ENCODE assay signal across 8 cellular contexts in the genomic region with DNA sequence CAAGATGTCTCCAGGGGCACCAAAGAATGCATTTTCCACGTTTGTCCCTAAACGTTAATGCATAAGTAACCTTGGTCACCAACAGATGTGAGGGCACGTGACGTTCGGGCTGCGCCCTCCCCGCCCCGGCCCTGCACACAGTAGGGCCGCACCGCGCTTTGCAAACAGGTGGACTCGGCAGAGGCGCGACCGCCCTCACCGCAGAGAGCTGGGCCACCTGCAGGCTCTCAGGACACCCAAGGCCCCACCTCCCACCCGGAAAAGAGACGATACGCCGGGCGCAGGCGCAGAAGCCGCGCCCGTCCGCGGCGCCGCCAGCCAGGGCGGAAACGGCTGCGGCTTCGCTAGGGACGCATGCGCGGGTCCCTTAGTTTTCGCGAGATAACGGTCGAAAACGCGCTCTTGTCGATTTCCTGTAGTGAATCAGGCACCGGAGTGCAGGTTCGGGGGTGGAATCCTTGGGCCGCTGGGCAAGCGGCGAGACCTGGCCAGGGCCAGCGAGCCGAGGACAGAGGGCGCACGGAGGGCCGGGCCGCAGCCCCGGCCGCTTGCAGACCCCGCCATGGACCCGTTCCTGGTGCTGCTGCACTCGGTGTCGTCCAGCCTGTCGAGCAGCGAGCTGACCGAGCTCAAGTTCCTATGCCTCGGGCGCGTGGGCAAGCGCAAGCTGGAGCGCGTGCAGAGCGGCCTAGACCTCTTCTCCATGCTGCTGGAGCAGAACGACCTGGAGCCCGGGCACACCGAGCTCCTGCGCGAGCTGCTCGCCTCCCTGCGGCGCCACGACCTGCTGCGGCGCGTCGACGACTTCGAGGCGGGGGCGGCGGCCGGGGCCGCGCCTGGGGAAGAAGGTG. TPM values are rescaled to one million over a fixed set of nuclear protein-coding genes. Genes with fewer than 3 reads are reported as not detected.
DNase-seq lines count a peak whose midpoint lies in the region; ATAC-seq and TF ChIP-seq lines count a peak whose summit lies in the region.

A gene with protein sequence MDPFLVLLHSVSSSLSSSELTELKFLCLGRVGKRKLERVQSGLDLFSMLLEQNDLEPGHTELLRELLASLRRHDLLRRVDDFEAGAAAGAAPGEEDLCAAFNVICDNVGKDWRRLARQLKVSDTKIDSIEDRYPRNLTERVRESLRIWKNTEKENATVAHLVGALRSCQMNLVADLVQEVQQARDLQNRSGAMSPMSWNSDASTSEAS (plus strand): TSS at position 399 of the 851 bp plus-strand sequence. CDS start 164 bp downstream, at position 563.

- CTCF ChIA-PET in activated CD4-positive, alpha-beta T cell treated with anti-CD3 and anti-CD28 coated beads, Interleukin-2, amount 10 ng/mL, durations not matched to agents 7 days and 5 days (lab: Charles Lee) = no interaction called here

- H3K27me3 Mint-ChIP-seq in activated CD4-positive, alpha-beta T cell treated with anti-CD3 and anti-CD28 coated beads, Interleukin-2, amount 10 ng/mL, durations not matched to agents 7 days and 5 days = peaks cover 11% of the 10 kb centered on the region

- peaks cover 0 to 10% of the 10 kb centered on the region in 2 donors for H3K27me3 ChIP-seq in left lung

- TF ChIP-seq CTCF in left lung (IDR thresholded peaks at IDR 0.05) = no peak

- no peaks in the 10 kb centered on the region for H3K9me3 Mint-ChIP-seq in activated CD4-positive, alpha-beta T cell treated with anti-CD3 and anti-CD28 coated beads, Interleukin-2, amount 10 ng/mL, durations not matched to agents 7 days and 5 days

- peaks cover 10 to 49% of the 10 kb centered on the region in 2 donors for H3K4me1 ChIP-seq in left lung

- no peaks in the 10 kb centered on the region for H3K9me3 ChIP-seq in left lung

- peak within 1 kb of the TSS; percentile 99 for H3K4me3 ChIP-seq in left lung

- H3K4me1 Mint-ChIP-seq in activated CD4-positive, alpha-beta T cell treated with anti-CD3 and anti-CD28 coated beads, Interleukin-2, amount 10 ng/mL, durations not matched to agents 7 days and 5 days = peaks cover 43% of the 10 kb centered on the region

- ATAC-seq in GM19035 (IDR thresholded peaks at IDR 0.05; ENCODE audit: unreplicated experiment) (peak; percentile 78), HG03378 (IDR thresholded peaks at IDR 0.05; ENCODE audit: unreplicated experiment) (peak; percentile 62), left lung (peak; percentile 79)

- H3K36me3 Mint-ChIP-seq in activated CD4-positive, alpha-beta T cell treated with anti-CD3 and anti-CD28 coated beads, Interleukin-2, amount 10 ng/mL, durations not matched to agents 7 days and 5 days (ENCODE audit: low read depth) = peaks cover 35% of the 10 kb centered on the region

- peaks cover 0 to 28% of the 10 kb centered on the region in 2 donors for H3K36me3 ChIP-seq in left lung

- POLR2A ChIA-PET in activated CD4-positive, alpha-beta T cell treated with anti-CD3 and anti-CD28 coated beads, Interleukin-2, amount 10 ng/mL, durations not matched to agents 7 days and 5 days (lab: Charles Lee) = no interaction called here

- DNase-seq in AG20443 (ENCODE audit: low spot score) = peak; percentile 98
- DNase-seq in NCI-H526 (lab: John Stamatoyannopoulos, UW) = peak; percentile 88 to 98
- DNase-seq in activated CD4-positive, alpha-beta T cell treated with anti-CD3 and anti-CD28 coated beads, Interleukin-2, amount 10 ng/mL, durations not matched to agents 7 days and 5 days = peak; percentile 93
- peak; percentile 93 for DNase-seq in dedifferentiated amniotic fluid mesenchymal stem cell (ENCODE audit: extremely low spot score)
- DNase-seq in left lung = peak; percentile 91 to 97
- peak; percentile 87 for DNase-seq in stimulated activated CD4-positive, alpha-beta T cell treated with anti-CD3 and anti-CD28 coated beads, Interleukin-2, amount 100 ng/mL, for 4 hours (ENCODE audit: low read depth)

- H3K27ac ChIP-seq in left lung = peak within 1 kb of the TSS; percentile 94 to 99

- peak within 1 kb of the TSS; percentile 99 for H3K27ac Mint-ChIP-seq in activated CD4-positive, alpha-beta T cell treated with anti-CD3 and anti-CD28 coated beads, Interleukin-2, amount 10 ng/mL, durations not matched to agents 7 days and 5 days

- H3K4me3 Mint-ChIP-seq in activated CD4-positive, alpha-beta T cell treated with anti-CD3 and anti-CD28 coated beads, Interleukin-2, amount 10 ng/mL, durations not matched to agents 7 days and 5 days = peak within 1 kb of the TSS; percentile 98

- intact Hi-C loops in left lung (cut with DNase I) = no loop called here

RNA-seq across cellular contexts. Expression of the gene that starts here (rescaled TPM):
- 10 to 100 TPM; 31.7 to 34.5 TPM for total RNA-seq in activated CD4-positive, alpha-beta T cell treated with anti-CD3 and anti-CD28 coated beads, Interleukin-2, amount 10 ng/mL, durations not matched to agents 7 days and 5 days
- 10 to 100 TPM; 27.4 to 28.4 TPM for total RNA-seq in left lung

Comparison
In these comparisons a context has a peak if more than half of its experiments do, and no peak if none do; other contexts are left out.
1. Peak in every context shown above with its lines: DNase-seq, ATAC-seq, H3K4me3 ChIP-seq and H3K27ac ChIP-seq.